ENCODE assay signal across 11 cellular contexts in genomic region chr22:40247976-40248375, GRCh38.
DNase-seq lines count a peak whose midpoint lies in the region; ATAC-seq and TF ChIP-seq lines count a peak whose summit lies in the region.
"Had no signal": no experiment of that assay in that cellular context is flagged by ENCODE, and none has a peak within 500 bp of the region (broad histone marks: within the 10 kb centered on the region; RNA-seq: fewer than 3 reads in every experiment).

No MANE protein-coding gene starts in this region.

- H3K27ac ChIP-seq in left lung (no peak overlapping the region), dorsolateral prefrontal cortex (no peak overlapping the region)
- H3K27ac ChIP-seq: VCaP had no signal

- no peaks in the 10 kb centered on the region for H3K27me3 Mint-ChIP-seq in activated T-cell treated with anti-CD3 and anti-CD28 coated beads, Interleukin-2, amount 50 U/mL, for 24 hours
- no peaks in the 10 kb centered on the region for H3K27me3 Mint-ChIP-seq in stimulated activated naive B cell treated with anti-CD40 and anti-IgM and Interleukin-4, amounts not matched to agents 10 μg/mL and 1 μg/mL and 100 μg/mL, for 72 hours

- peaks cover 0 to 16% of the 10 kb centered on the region in 2 donors for H3K4me1 ChIP-seq in left lung

- peaks cover 0 to 20% of the 10 kb centered on the region in 2 donors for H3K36me3 ChIP-seq in left lung

- H3K27ac Mint-ChIP-seq in activated T-cell treated with anti-CD3 and anti-CD28 coated beads, Interleukin-2, amount 50 U/mL, for 24 hours = peak overlapping the region; percentile 89
- H3K27ac Mint-ChIP-seq in stimulated activated naive B cell treated with anti-CD40 and anti-IgM and Interleukin-4, amounts not matched to agents 10 μg/mL and 1 μg/mL and 100 μg/mL, for 72 hours = peak overlapping the region; percentile 38

- H3K9me3 ChIP-seq in left lung = no peaks in the 10 kb centered on the region

- DNase-seq in T-helper 22 cell (ENCODE audit: low read depth) = peak; percentile 64
- DNase-seq in activated T-cell treated with anti-CD3 and anti-CD28 coated beads, Interleukin-2, amount 50 U/mL, for 24 hours = peak; percentile 59
- no peak for DNase-seq in left lung
- no peak for DNase-seq in stimulated activated naive B cell treated with anti-CD40 and anti-IgM and Interleukin-4, amounts not matched to agents 10 μg/mL and 1 μg/mL and 100 μg/mL, for 72 hours
- DNase-seq in dorsolateral prefrontal cortex = no peak
- DNase-seq: DMS153, foreskin fibroblast, NCI-H1694 had no signal

- intact Hi-C loops in left lung (cut with DNase I) = no loop called here
- intact Hi-C loops in dorsolateral prefrontal cortex (cut with DNase I) = no loop called here

- H3K4me3 ChIP-seq in left lung (no peak overlapping the region), dorsolateral prefrontal cortex (no peak overlapping the region)

- H3K9me3 Mint-ChIP-seq in activated T-cell treated with anti-CD3 and anti-CD28 coated beads, Interleukin-2, amount 50 U/mL, for 24 hours = no peaks in the 10 kb centered on the region
- no peaks in the 10 kb centered on the region for H3K9me3 Mint-ChIP-seq in stimulated activated naive B cell treated with anti-CD40 and anti-IgM and Interleukin-4, amounts not matched to agents 10 μg/mL and 1 μg/mL and 100 μg/mL, for 72 hours

- H3K27me3 ChIP-seq in left lung = no peaks in the 10 kb centered on the region
- no peaks in the 10 kb centered on the region for H3K27me3 ChIP-seq in dorsolateral prefrontal cortex

- ATAC-seq in left lung = peak; percentile 34
- peak in 1 of 2 donors; percentile 36 for ATAC-seq in stimulated activated naive B cell treated with anti-CD40 and anti-IgM and Interleukin-4, amounts not matched to agents 10 μg/mL and 1 μg/mL and 100 μg/mL, for 72 hours (replicated peaks)
- ATAC-seq in GM18873 (IDR thresholded peaks at IDR 0.05; ENCODE audit: low FRiP score, unreplicated experiment) = no peak
- no peak for ATAC-seq in HG02884 (IDR thresholded peaks at IDR 0.05; ENCODE audit: unreplicated experiment)

- H3K4me3 Mint-ChIP-seq in activated T-cell treated with anti-CD3 and anti-CD28 coated beads, Interleukin-2, amount 50 U/mL, for 24 hours = peak overlapping the region; percentile 52
- no peak overlapping the region for H3K4me3 Mint-ChIP-seq in stimulated activated naive B cell treated with anti-CD40 and anti-IgM and Interleukin-4, amounts not matched to agents 10 μg/mL and 1 μg/mL and 100 μg/mL, for 72 hours

- peaks cover 57% of the 10 kb centered on the region for H3K36me3 Mint-ChIP-seq in activated T-cell treated with anti-CD3 and anti-CD28 coated beads, Interleukin-2, amount 50 U/mL, for 24 hours (ENCODE audit: low read depth)
- peaks cover 13 to 27% of the 10 kb centered on the region in 2 donors for H3K36me3 Mint-ChIP-seq in stimulated activated naive B cell treated with anti-CD40 and anti-IgM and Interleukin-4, amounts not matched to agents 10 μg/mL and 1 μg/mL and 100 μg/mL, for 72 hours

- TF ChIP-seq CTCF in left lung (IDR thresholded peaks at IDR 0.05) = no peak
- no peak for TF ChIP-seq CTCF in dorsolateral prefrontal cortex (IDR thresholded peaks at IDR 0.05 in 54 of 56, conservative IDR thresholded peaks at IDR 0.05 in 2 of 56; ENCODE audit: low read depth in 1 of 56, partially characterized antibody in 56 of 56)

- peaks cover 81% of the 10 kb centered on the region for H3K4me1 Mint-ChIP-seq in activated T-cell treated with anti-CD3 and anti-CD28 coated beads, Interleukin-2, amount 50 U/mL, for 24 hours (ENCODE audit: low read depth)
- H3K4me1 Mint-ChIP-seq in stimulated activated naive B cell treated with anti-CD40 and anti-IgM and Interleukin-4, amounts not matched to agents 10 μg/mL and 1 μg/mL and 100 μg/mL, for 72 hours = peaks cover 13 to 25% of the 10 kb centered on the region in 2 donors

Comparison
In these comparisons a context has a peak if more than half of its experiments do, and no peak if none do; other contexts are left out.
1. DNase-seq: peak in T-helper 22 cell (single experiment) and activated T-cell treated with anti-CD3 and anti-CD28 coated beads, Interleukin-2, amount 50 U/mL, for 24 hours (single experiment); none in left lung (0 of 2), stimulated activated naive B cell treated with anti-CD40 and anti-IgM and Interleukin-4, amounts not matched to agents 10 μg/mL and 1 μg/mL and 100 μg/mL, for 72 hours (single experiment) and dorsolateral prefrontal cortex (0 of 10).